ENCODE assay signal across 1 cellular context in the genomic region with DNA sequence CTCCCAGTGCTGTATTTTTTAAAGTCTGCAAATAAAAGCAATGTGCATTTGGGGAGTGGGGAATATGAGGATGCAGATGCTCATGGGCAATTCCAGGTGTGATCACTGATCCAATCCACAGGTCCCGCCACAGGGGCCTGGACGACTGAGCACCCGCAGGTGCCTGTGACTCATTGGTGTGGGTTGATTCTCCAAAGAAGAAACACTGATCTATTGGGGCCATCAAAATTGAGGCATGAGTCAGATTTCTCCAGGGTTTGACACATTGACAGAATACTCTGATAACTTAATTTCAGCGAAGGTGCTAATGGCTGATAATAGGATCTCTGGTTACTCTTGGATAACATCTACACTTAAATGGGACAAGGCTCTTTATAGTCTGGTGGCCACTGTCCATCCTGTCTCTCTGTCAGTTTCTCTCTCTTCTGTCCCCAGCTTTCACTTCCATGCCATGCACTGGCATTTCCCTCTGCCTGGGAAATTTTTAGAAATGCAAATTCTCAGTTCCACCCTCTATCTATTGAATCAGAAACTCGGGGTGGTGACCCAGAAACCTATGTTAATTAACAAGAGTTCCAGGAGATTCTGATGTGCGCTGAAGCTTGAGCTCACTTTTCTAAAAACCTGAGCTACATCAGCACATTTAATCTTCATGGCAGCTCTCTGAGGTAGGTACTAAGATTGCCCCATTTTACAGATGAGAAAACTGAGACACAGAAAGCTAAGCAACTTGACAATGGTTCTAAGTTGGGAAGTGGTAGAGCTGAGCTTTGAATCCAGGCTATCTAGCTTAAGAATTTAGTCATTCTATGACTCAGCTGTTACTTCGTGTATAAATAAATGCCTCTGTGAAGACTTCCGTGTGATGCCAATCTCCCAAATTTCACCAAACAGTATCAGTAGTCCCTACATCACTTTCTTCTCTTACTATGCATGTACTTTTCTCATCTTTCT.
TF ChIP-seq lines count a peak whose summit lies in the region.

No MANE protein-coding gene starts in this region.

TF ChIP-seq in GM12878, 131 proteins besides CTCF, POLR2A, EP300 and RAD21:
- no peak for TF ChIP-seq CBX5 (IDR thresholded peaks at IDR 0.05; ENCODE audit: low read depth)
